ENCODE assay signal across 1 cellular context in the genomic region with DNA sequence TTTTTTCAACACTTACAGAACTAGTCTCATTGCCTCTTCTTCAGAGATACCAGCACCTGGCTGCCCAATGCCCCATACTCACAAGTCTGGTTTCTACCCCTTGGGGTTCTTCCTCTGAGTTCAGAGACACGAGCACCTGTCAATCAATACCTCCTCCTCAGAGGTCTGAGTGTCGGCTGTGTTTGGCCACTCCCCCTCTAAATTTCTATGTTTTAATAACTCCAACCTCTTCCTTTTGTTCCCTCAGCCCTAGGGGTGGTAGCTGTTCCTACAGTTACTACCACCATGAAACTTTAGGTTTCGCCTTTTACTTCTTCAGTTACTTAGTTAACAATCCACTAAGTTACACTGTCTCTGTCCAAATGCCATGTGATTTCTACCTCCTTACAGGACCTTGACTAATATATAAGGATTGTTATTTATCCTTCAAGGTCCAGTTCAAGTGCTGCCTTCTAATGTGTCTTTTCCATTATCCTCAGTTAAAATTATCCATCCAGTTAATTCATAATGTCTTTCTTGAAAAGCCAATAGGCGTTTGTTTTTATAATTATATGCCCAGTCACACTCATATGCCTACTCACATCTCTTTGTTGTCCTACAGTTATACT.
TF ChIP-seq lines count a peak whose summit lies in the region.

No MANE protein-coding gene starts in this region.

TF ChIP-seq in GM23338, 12 proteins besides CTCF, POLR2A, EP300 and RAD21:
- TF ChIP-seq, protein P1, sequence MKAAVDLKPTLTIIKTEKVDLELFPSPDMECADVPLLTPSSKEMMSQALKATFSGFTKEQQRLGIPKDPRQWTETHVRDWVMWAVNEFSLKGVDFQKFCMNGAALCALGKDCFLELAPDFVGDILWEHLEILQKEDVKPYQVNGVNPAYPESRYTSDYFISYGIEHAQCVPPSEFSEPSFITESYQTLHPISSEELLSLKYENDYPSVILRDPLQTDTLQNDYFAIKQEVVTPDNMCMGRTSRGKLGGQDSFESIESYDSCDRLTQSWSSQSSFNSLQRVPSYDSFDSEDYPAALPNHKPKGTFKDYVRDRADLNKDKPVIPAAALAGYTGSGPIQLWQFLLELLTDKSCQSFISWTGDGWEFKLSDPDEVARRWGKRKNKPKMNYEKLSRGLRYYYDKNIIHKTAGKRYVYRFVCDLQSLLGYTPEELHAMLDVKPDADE (IDR thresholded peaks at IDR 0.05): no peak
- TF ChIP-seq JUNB (IDR thresholded peaks at IDR 0.05; ENCODE audit: unreplicated experiment): no peak
- TF ChIP-seq, protein P2, sequence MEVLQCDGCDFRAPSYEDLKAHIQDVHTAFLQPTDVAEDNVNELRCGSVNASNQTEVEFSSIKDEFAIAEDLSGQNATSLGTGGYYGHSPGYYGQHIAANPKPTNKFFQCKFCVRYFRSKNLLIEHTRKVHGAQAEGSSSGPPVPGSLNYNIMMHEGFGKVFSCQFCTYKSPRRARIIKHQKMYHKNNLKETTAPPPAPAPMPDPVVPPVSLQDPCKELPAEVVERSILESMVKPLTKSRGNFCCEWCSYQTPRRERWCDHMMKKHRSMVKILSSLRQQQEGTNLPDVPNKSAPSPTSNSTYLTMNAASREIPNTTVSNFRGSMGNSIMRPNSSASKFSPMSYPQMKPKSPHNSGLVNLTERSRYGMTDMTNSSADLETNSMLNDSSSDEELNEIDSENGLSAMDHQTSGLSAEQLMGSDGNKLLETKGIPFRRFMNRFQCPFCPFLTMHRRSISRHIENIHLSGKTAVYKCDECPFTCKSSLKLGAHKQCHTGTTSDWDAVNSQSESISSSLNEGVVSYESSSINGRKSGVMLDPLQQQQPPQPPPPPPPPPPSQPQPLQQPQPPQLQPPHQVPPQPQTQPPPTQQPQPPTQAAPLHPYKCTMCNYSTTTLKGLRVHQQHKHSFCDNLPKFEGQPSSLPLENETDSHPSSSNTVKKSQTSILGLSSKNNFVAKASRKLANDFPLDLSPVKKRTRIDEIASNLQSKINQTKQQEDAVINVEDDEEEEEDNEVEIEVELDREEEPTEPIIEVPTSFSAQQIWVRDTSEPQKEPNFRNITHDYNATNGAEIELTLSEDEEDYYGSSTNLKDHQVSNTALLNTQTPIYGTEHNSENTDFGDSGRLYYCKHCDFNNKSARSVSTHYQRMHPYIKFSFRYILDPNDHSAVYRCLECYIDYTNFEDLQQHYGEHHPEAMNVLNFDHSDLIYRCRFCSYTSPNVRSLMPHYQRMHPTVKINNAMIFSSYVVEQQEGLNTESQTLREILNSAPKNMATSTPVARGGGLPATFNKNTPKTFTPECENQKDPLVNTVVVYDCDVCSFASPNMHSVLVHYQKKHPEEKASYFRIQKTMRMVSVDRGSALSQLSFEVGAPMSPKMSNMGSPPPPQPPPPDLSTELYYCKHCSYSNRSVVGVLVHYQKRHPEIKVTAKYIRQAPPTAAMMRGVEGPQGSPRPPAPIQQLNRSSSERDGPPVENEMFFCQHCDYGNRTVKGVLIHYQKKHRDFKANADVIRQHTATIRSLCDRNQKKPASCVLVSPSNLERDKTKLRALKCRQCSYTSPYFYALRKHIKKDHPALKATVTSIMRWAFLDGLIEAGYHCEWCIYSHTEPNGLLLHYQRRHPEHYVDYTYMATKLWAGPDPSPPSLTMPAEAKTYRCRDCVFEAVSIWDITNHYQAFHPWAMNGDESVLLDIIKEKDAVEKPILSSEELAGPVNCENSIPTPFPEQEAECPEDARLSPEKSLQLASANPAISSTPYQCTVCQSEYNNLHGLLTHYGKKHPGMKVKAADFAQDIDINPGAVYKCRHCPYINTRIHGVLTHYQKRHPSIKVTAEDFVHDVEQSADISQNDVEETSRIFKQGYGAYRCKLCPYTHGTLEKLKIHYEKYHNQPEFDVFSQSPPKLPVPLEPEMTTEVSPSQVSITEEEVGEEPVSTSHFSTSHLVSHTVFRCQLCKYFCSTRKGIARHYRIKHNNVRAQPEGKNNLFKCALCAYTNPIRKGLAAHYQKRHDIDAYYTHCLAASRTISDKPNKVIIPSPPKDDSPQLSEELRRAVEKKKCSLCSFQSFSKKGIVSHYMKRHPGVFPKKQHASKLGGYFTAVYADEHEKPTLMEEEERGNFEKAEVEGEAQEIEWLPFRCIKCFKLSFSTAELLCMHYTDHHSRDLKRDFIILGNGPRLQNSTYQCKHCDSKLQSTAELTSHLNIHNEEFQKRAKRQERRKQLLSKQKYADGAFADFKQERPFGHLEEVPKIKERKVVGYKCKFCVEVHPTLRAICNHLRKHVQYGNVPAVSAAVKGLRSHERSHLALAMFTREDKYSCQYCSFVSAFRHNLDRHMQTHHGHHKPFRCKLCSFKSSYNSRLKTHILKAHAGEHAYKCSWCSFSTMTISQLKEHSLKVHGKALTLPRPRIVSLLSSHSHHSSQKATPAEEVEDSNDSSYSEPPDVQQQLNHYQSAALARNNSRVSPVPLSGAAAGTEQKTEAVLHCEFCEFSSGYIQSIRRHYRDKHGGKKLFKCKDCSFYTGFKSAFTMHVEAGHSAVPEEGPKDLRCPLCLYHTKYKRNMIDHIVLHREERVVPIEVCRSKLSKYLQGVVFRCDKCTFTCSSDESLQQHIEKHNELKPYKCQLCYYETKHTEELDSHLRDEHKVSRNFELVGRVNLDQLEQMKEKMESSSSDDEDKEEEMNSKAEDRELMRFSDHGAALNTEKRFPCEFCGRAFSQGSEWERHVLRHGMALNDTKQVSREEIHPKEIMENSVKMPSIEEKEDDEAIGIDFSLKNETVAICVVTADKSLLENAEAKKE (CRISPR knock-in tag; IDR thresholded peaks at IDR 0.05): no peak
- TF ChIP-seq POLR2AphosphoS5 (IDR thresholded peaks at IDR 0.05; ENCODE audit: low read depth): no peak
- TF ChIP-seq ZNF331 (CRISPR knock-in tag; IDR thresholded peaks at IDR 0.05; ENCODE audit: low read depth): no peak
- no peak for TF ChIP-seq NANOG (IDR thresholded peaks at IDR 0.05; ENCODE audit: borderline replicate concordance)
- TF ChIP-seq, protein P3, sequence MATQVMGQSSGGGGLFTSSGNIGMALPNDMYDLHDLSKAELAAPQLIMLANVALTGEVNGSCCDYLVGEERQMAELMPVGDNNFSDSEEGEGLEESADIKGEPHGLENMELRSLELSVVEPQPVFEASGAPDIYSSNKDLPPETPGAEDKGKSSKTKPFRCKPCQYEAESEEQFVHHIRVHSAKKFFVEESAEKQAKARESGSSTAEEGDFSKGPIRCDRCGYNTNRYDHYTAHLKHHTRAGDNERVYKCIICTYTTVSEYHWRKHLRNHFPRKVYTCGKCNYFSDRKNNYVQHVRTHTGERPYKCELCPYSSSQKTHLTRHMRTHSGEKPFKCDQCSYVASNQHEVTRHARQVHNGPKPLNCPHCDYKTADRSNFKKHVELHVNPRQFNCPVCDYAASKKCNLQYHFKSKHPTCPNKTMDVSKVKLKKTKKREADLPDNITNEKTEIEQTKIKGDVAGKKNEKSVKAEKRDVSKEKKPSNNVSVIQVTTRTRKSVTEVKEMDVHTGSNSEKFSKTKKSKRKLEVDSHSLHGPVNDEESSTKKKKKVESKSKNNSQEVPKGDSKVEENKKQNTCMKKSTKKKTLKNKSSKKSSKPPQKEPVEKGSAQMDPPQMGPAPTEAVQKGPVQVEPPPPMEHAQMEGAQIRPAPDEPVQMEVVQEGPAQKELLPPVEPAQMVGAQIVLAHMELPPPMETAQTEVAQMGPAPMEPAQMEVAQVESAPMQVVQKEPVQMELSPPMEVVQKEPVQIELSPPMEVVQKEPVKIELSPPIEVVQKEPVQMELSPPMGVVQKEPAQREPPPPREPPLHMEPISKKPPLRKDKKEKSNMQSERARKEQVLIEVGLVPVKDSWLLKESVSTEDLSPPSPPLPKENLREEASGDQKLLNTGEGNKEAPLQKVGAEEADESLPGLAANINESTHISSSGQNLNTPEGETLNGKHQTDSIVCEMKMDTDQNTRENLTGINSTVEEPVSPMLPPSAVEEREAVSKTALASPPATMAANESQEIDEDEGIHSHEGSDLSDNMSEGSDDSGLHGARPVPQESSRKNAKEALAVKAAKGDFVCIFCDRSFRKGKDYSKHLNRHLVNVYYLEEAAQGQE (IDR thresholded peaks at IDR 0.05; ENCODE audit: unreplicated experiment): no peak
